Comparison of ENCODE assay signal across 27 cellular contexts in the genomic region with DNA sequence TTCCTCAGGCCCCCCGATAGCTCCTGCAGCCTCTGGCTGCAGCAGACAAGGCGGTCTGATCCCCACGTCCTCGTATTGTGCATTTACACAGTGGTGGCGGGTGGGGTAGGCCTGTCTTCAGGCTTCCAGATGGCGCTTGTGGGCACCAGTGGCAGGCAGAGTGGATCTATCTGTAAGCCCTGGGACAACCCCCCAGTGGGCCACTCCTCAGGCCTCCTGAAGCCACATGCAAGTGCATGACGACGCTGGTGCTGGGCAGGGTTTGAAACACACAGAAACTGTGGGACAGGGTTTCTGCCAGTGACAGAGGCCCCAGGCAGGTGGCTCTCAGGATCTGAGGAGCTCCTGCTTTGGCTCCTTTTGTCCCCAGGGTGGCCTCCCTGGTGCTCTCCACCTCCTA.
"Had no signal": no experiment of that assay in that cellular context is flagged by ENCODE, and none has a peak within 500 bp of the region (broad histone marks: within the 10 kb centered on the region; RNA-seq: fewer than 3 reads in every experiment).

No MANE protein-coding gene starts in this region.

- H3K27ac Mint-ChIP-seq: naive thymus-derived CD4-positive, alpha-beta T cell; natural killer cell; nephron; progenitor cell of endocrine pancreas; stimulated activated memory B cell treated with anti-CD40 and anti-IgM and Interleukin-4, amounts not matched to agents 10 μg/mL and 1 μg/mL and 100 μg/mL, for 72 hours; type B pancreatic cell had no signal

- H3K4me1 Mint-ChIP-seq: natural killer cell; nephron; stimulated activated memory B cell treated with anti-CD40 and anti-IgM and Interleukin-4, amounts not matched to agents 10 μg/mL and 1 μg/mL and 100 μg/mL, for 72 hours; stimulated activated naive CD8-positive, alpha-beta T cell treated with anti-CD3 and anti-CD28 coated beads, Interleukin-15, amount 100 ng/mL, for 72 hours had no signal

- DNase-seq: naive thymus-derived CD4-positive, alpha-beta T cell; natural killer cell; psoas muscle; right cardiac atrium; right lobe of liver; sigmoid colon; small intestine; stimulated activated CD4-positive, alpha-beta T cell treated with anti-CD3 and anti-CD28 coated beads, Interleukin-15, amount 100 ng/mL, for 24 hours; stimulated activated CD4-positive, alpha-beta T cell treated with anti-CD3 and anti-CD28 coated beads, Interleukin-2, amount 100 ng/mL, for 24 hours; stimulated activated CD4-positive, alpha-beta T cell treated with anti-CD3 and anti-CD28 coated beads, Interleukin-2, amount 100 ng/mL, for 48 hours; stimulated activated CD4-positive, alpha-beta T cell treated with anti-CD3 and anti-CD28 coated beads, Interleukin-4, amount 100 ng/mL, for 24 hours; stimulated activated naive CD4-positive, alpha-beta T cell; stimulated activated naive CD8-positive, alpha-beta T cell treated with anti-CD3 and anti-CD28 coated beads, Interleukin-15, amount 100 ng/mL, for 72 hours; stimulated activated naive CD8-positive, alpha-beta T cell treated with anti-CD3 and anti-CD28 coated beads, Interleukin-15, Interleukin-2, amounts not matched to agents 100 U/mL and 50 U/mL, for 24 hours; testis; tibial artery; transverse colon had no signal

- H3K27me3 Mint-ChIP-seq: naive thymus-derived CD4-positive, alpha-beta T cell; progenitor cell of endocrine pancreas; stimulated activated memory B cell treated with anti-CD40 and anti-IgM and Interleukin-4, amounts not matched to agents 10 μg/mL and 1 μg/mL and 100 μg/mL, for 72 hours; stimulated activated naive CD8-positive, alpha-beta T cell treated with anti-CD3 and anti-CD28 coated beads, Interleukin-15, amount 100 ng/mL, for 72 hours; type B pancreatic cell had no signal

- H3K27ac ChIP-seq: neural progenitor cell, neutrophil, pancreas, psoas muscle, right lobe of liver, sigmoid colon, suprapubic skin, testis, tibial artery, transverse colon, vagina had no signal

- H3K4me1 ChIP-seq: neural progenitor cell, pancreas, psoas muscle, right lobe of liver, sigmoid colon, suprapubic skin, testis, tibial artery, transverse colon, vagina had no signal

- H3K9me3 ChIP-seq: neutrophil, pancreas, right lobe of liver, testis, vagina had no signal

- H2AFZ ChIP-seq: neural progenitor cell had no signal

- H3K9ac ChIP-seq: neural progenitor cell had no signal

- H3K4me3 ChIP-seq: neural progenitor cell, pancreas, psoas muscle, right lobe of liver, sigmoid colon, suprapubic skin, testis, tibial artery, transverse colon, vagina had no signal

- H3K27me3 ChIP-seq: neural progenitor cell, neutrophil, pancreas, right lobe of liver, sigmoid colon, suprapubic skin, testis, tibial artery, transverse colon, vagina had no signal

- H3K4me3 Mint-ChIP-seq: naive thymus-derived CD4-positive, alpha-beta T cell; natural killer cell; nephron; neural progenitor cell; stimulated activated memory B cell treated with anti-CD40 and anti-IgM and Interleukin-4, amounts not matched to agents 10 μg/mL and 1 μg/mL and 100 μg/mL, for 72 hours; stimulated activated naive CD8-positive, alpha-beta T cell treated with anti-CD3 and anti-CD28 coated beads, Interleukin-15, amount 100 ng/mL, for 72 hours; type B pancreatic cell had no signal

- FAIRE-seq: pancreas, small intestine, urothelium cell line had no signal

- ATAC-seq: naive thymus-derived CD4-positive, alpha-beta T cell; natural killer cell; pancreas; psoas muscle; right cardiac atrium; right lobe of liver; stimulated activated memory B cell treated with anti-CD40 and anti-IgM and Interleukin-4, amounts not matched to agents 10 μg/mL and 1 μg/mL and 100 μg/mL, for 72 hours; stimulated activated naive CD8-positive, alpha-beta T cell treated with anti-CD3 and anti-CD28 coated beads, Interleukin-15, amount 100 ng/mL, for 72 hours; stimulated activated naive CD8-positive, alpha-beta T cell treated with anti-CD3 and anti-CD28 coated beads, Interleukin-15, Interleukin-2, amounts not matched to agents 100 U/mL and 50 U/mL, for 24 hours had no signal

- H3K4me2 ChIP-seq: neural progenitor cell had no signal
